Comparison of ENCODE assay signal across 11 cellular contexts in the genomic region with DNA sequence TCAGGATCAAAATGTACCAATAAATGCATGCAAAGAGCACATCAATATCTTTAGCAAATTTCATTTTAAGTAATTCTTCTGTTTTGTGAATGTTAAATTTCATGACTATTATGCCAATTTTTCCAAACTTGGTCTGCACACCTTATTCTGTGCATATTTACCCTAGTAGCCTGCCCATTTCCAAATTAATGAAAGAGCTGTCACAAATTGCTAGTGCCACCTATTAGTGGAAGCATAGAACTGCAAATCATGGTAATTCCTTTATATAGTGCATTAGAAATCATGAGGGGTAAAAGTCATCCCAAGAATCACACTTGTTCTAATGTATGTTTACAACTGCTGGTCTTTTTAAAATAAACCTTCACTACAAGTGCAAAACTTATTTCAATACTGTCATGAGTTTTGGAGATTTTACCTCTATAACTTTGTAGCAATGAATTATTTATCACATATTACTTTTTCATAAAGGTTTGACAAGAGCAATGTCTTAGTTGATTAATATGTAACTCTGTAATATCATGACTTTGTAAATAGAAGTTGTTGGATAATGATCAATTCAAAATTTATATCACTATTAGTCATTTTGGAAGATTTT. TPM values are rescaled to one million over a fixed set of nuclear protein-coding genes. Genes with fewer than 3 reads are reported as not detected.
DNase-seq lines count a peak whose midpoint lies in the region; ATAC-seq and TF ChIP-seq lines count a peak whose summit lies in the region.
"Had no signal": no experiment of that assay in that cellular context is flagged by ENCODE, and none has a peak within 500 bp of the region (broad histone marks: within the 10 kb centered on the region; RNA-seq: fewer than 3 reads in every experiment).

No MANE protein-coding gene starts in this region.

- TF ChIP-seq CTCF in right atrium auricular region (IDR thresholded peaks at IDR 0.05): peak in 1 of 2 donors; percentile 57
- TF ChIP-seq CTCF in OCI-LY1 (IDR thresholded peaks at IDR 0.05; ENCODE audit: low read length): peak; percentile 69
- TF ChIP-seq CTCF in upper lobe of right lung (IDR thresholded peaks at IDR 0.05): peak; percentile 37

- H3K9ac ChIP-seq in OCI-LY1 (ENCODE audit: low read length): no peak overlapping the region

- intact Hi-C loops in Right ventricle myocardium superior (cut with DNase I) (loop anchor here (5.0 kb wide), 1 partner anchor 217 kb away; no protein-coding TSS in a partner anchor), upper lobe of right lung (cut with DNase I) (no loop called here)

- H3K4me1 ChIP-seq in right atrium auricular region: no peaks in the 10 kb centered on the region
- H3K4me1 ChIP-seq in OCI-LY1 (ENCODE audit: insufficient read depth, low read length, severe bottlenecking): no peaks in the 10 kb centered on the region
- H3K4me1 ChIP-seq in upper lobe of right lung: no peaks in the 10 kb centered on the region

- H3K9me3 ChIP-seq in right atrium auricular region (no peaks in the 10 kb centered on the region), OCI-LY1 (ENCODE audit: low read length) (no peaks in the 10 kb centered on the region), upper lobe of right lung (no peaks in the 10 kb centered on the region)

- H3K4me2 ChIP-seq in OCI-LY1 (ENCODE audit: low read length): no peak overlapping the region

- H3K27ac ChIP-seq in right atrium auricular region (no peak overlapping the region), OCI-LY1 (ENCODE audit: low read depth, low read length, poor library complexity, severe bottlenecking) (no peak overlapping the region), upper lobe of right lung (no peak overlapping the region)

- no peaks in the 10 kb centered on the region for H3K79me2 ChIP-seq in OCI-LY1 (ENCODE audit: insufficient read depth, low read length)

- no peaks in the 10 kb centered on the region for H3K27me3 ChIP-seq in right atrium auricular region
- no peaks in the 10 kb centered on the region for H3K27me3 ChIP-seq in OCI-LY1 (ENCODE audit: insufficient read depth, low read length)
- no peaks in the 10 kb centered on the region for H3K27me3 ChIP-seq in upper lobe of right lung

- no peaks in the 10 kb centered on the region for H3K36me3 Mint-ChIP-seq in activated T-cell treated with anti-CD3 and anti-CD28 coated beads, Interleukin-2, amount 50 U/mL, for 72 hours (ENCODE audit: insufficient read depth in 2 of 2)

- DNase-seq in Right ventricle myocardium superior (no peak), right atrium auricular region (ENCODE audit: low spot score) (no peak), fibroblast of peridontal ligament (ENCODE audit: extremely low read depth) (peak; percentile 50), upper lobe of right lung (no peak), SKM-1 (lab: John Stamatoyannopoulos, UW; ENCODE audit: unreplicated experiment) (no peak), T-helper 9 cell (no peak)
- no peak for DNase-seq in activated T-cell treated with anti-CD3 and anti-CD28 coated beads, Interleukin-2, amount 50 U/mL, for 72 hours
- DNase-seq: activated T-cell treated with anti-CD3 and anti-CD28 coated beads, Interleukin-2, amount 50 U/mL, for 4 hours; DMS153; NCI-H187 had no signal

- no peaks in the 10 kb centered on the region for H4K20me1 ChIP-seq in OCI-LY1 (ENCODE audit: insufficient read depth, low read length)

- H3K27me3 Mint-ChIP-seq in activated T-cell treated with anti-CD3 and anti-CD28 coated beads, Interleukin-2, amount 50 U/mL, for 72 hours (ENCODE audit: low read depth): no peaks in the 10 kb centered on the region

- H3K4me3 ChIP-seq in right atrium auricular region (no peak overlapping the region), OCI-LY1 (ENCODE audit: low read depth, low read length, poor library complexity, severe bottlenecking) (no peak overlapping the region), upper lobe of right lung (no peak overlapping the region)

- H3K9me2 ChIP-seq in OCI-LY1 (ENCODE audit: low read depth, low read length): no peaks in the 10 kb centered on the region

- no peaks in the 10 kb centered on the region for H3K36me3 ChIP-seq in right atrium auricular region
- no peaks in the 10 kb centered on the region for H3K36me3 ChIP-seq in OCI-LY1 (ENCODE audit: insufficient read depth, low read length)
- no peaks in the 10 kb centered on the region for H3K36me3 ChIP-seq in upper lobe of right lung

- no peaks in the 10 kb centered on the region for H3F3A ChIP-seq in OCI-LY1 (ENCODE audit: insufficient read depth, low read length)

- no peak overlapping the region for H3K4me3 Mint-ChIP-seq in activated T-cell treated with anti-CD3 and anti-CD28 coated beads, Interleukin-2, amount 50 U/mL, for 72 hours
- H3K4me3 Mint-ChIP-seq: activated T-cell treated with anti-CD3 and anti-CD28 coated beads, Interleukin-2, amount 50 U/mL, for 4 hours had no signal

- no peak overlapping the region for H2AFZ ChIP-seq in OCI-LY1 (ENCODE audit: low read length)

- no peaks in the 10 kb centered on the region for H3K9me3 Mint-ChIP-seq in activated T-cell treated with anti-CD3 and anti-CD28 coated beads, Interleukin-2, amount 50 U/mL, for 72 hours

- ATAC-seq in Right ventricle myocardium superior (ENCODE audit: poor library complexity) (peak; percentile 71), upper lobe of right lung (no peak)
- no peak for ATAC-seq in activated T-cell treated with anti-CD3 and anti-CD28 coated beads, Interleukin-2, amount 50 U/mL, for 72 hours (replicated peaks in 1 of 2)
- ATAC-seq: activated T-cell treated with anti-CD3 and anti-CD28 coated beads, Interleukin-2, amount 50 U/mL, for 4 hours had no signal

- peaks cover 21% of the 10 kb centered on the region for H3K4me1 Mint-ChIP-seq in activated T-cell treated with anti-CD3 and anti-CD28 coated beads, Interleukin-2, amount 50 U/mL, for 72 hours (ENCODE audit: low read depth)

- no peak overlapping the region for H3K27ac Mint-ChIP-seq in activated T-cell treated with anti-CD3 and anti-CD28 coated beads, Interleukin-2, amount 50 U/mL, for 72 hours

RNA-seq across cellular contexts. Expression of a gene that starts 5.7 kb away (rescaled TPM):
- total RNA-seq in Right ventricle myocardium superior: 2.2 TPM
- total RNA-seq in right atrium auricular region: 1 to 10 TPM; 3.6 to 6.1 TPM
- 12.0 TPM for total RNA-seq in upper lobe of right lung
- total RNA-seq in activated T-cell treated with anti-CD3 and anti-CD28 coated beads, Interleukin-2, amount 50 U/mL, for 72 hours: under 1 TPM; 0.62 to 0.63 TPM
